Comparison of ENCODE assay signal across 20 cellular contexts in the genomic region with DNA sequence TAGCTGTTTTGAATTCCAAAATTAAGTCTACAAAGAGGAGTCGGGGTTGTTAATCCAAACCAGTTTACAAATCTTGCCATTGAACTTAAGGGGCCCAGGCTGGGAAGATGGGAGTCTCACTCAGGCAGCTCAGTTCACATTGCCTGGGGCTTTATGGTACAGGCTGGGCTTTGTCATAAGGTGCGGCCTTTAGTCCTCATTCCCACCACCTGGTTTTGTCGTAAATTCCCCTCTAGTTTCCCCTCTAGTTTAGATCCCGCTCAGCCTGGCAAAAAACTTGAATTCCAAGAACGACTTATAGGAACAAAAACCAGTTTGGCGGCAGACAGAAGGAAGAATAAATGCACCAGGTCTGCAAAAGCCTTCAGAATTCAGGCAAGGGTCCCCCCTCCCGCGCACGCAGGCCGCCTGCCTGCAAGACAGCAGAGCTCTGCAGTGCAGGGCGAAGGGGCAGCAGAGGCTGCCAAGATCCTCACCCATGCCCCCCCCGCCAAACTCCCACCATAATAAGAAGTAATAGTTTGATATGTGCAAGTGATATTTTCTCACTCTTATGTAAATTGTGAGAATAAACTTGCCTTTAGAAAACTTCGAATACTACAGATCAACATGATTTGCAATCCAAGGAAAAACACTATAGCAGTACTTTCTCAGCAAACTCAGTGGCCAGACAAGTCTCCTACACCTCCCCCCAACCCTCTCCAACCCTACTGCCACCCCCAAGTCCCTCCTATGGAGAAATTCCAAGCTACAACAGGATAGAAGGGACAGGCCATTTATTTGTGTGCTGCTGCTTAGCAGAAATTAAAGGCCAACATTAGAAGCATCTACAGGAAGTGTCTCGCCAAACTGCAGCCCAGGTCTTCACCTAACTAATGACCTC. TPM values are rescaled to one million over a fixed set of nuclear protein-coding genes. Genes with fewer than 3 reads are reported as not detected.
DNase-seq lines count a peak whose midpoint lies in the region; ATAC-seq, FAIRE-seq and TF ChIP-seq lines count a peak whose summit lies in the region.
"Had no signal": no experiment of that assay in that cellular context is flagged by ENCODE, and none has a peak within 500 bp of the region (broad histone marks: within the 10 kb centered on the region; RNA-seq: fewer than 3 reads in every experiment).

No MANE protein-coding gene starts in this region.

- FAIRE-seq in astrocyte (lab: Jason Lieb, UNC): no peak
- FAIRE-seq: A549 had no signal

- H3K27ac ChIP-seq in right atrium auricular region (peak overlapping the region; percentile 55 to 83), astrocyte (ENCODE audit: low read depth, low read length) (no peak overlapping the region)
- H3K27ac ChIP-seq: A549, C4-2B, parathyroid adenoma, transverse colon had no signal

- no peak overlapping the region for H3K9ac ChIP-seq in astrocyte (ENCODE audit: low read length)
- H3K9ac ChIP-seq: parathyroid adenoma had no signal

- H3K27ac Mint-ChIP-seq in astrocyte (ENCODE audit: unreplicated experiment) (peak overlapping the region; percentile 58), type B pancreatic cell (peak overlapping the region; percentile 83)
- H3K27ac Mint-ChIP-seq: stimulated activated effector memory CD8-positive, alpha-beta T cell treated with anti-CD3 and anti-CD28 coated beads, Interleukin-12 subunit alpha, Interleukin-12 subunit beta, amount 100 ng/mL, for 72 hours had no signal

- no peak overlapping the region for H3K4me3 ChIP-seq in right atrium auricular region
- no peak overlapping the region for H3K4me3 ChIP-seq in astrocyte (ENCODE audit: insufficient read depth, low read depth, low read length)
- H3K4me3 ChIP-seq: A549, transverse colon had no signal

- DNase-seq in right atrium auricular region (ENCODE audit: low spot score): no peak
- DNase-seq in left ventricle myocardium superior: no peak
- DNase-seq in astrocyte (ENCODE audit: low read depth): no peak
- peak; percentile 63 for DNase-seq in left kidney (ENCODE audit: low read depth, low spot score)
- DNase-seq in type B pancreatic cell (ENCODE audit: extremely low spot score, unreplicated experiment): no peak
- no peak for DNase-seq in Kasumi-1 (lab: John Stamatoyannopoulos, UW)
- no peak for DNase-seq in NCI-H2029 treated with DMSO at 0.1 percent for 48 hours (lab: John Stamatoyannopoulos, UW)
- DNase-seq: activated CD4-positive, alpha-beta T cell treated with anti-CD3 and anti-CD28 coated beads for 48 hours; activated effector memory CD4-positive, alpha-beta T cell treated with anti-CD3 and anti-CD28 coated beads, Interleukin-2, amount 50 U/mL, for 16 hours; DMS153; left colon; NCI-H446 treated with DMSO at 0.1 percent for 48 hours; stimulated activated CD4-positive, alpha-beta T cell treated with anti-CD3 and anti-CD28 coated beads, Interleukin-12 subunit alpha, Interleukin-12 subunit beta, amount 100 ng/mL, for 4 hours; transverse colon had no signal

- intact Hi-C loops in left ventricle myocardium superior (cut with micrococcal nuclease): no loop called here

- H3K27me3 Mint-ChIP-seq in astrocyte (ENCODE audit: low read depth, unreplicated experiment) (peaks cover 33% of the 10 kb centered on the region), type B pancreatic cell (peaks cover 11% of the 10 kb centered on the region)

- no peak for TF ChIP-seq CTCF in right atrium auricular region (IDR thresholded peaks at IDR 0.05)
- no peak for TF ChIP-seq CTCF in astrocyte (IDR thresholded peaks at IDR 0.05; ENCODE audit: insufficient read depth, low read depth, low read length)
- TF ChIP-seq CTCF in type B pancreatic cell (conservative IDR thresholded peaks at IDR 0.05): no peak

- no peaks in the 10 kb centered on the region for H3K79me2 ChIP-seq in astrocyte (ENCODE audit: insufficient read depth, low read length)
- H3K79me2 ChIP-seq: parathyroid adenoma had no signal

- H3K9me3 Mint-ChIP-seq in astrocyte (ENCODE audit: unreplicated experiment): peaks cover 2% of the 10 kb centered on the region
- H3K9me3 Mint-ChIP-seq in type B pancreatic cell: no peaks in the 10 kb centered on the region
- H3K9me3 Mint-ChIP-seq: stimulated activated effector memory CD8-positive, alpha-beta T cell treated with anti-CD3 and anti-CD28 coated beads, Interleukin-12 subunit alpha, Interleukin-12 subunit beta, amount 100 ng/mL, for 72 hours had no signal

- H3K4me1 ChIP-seq in right atrium auricular region (peaks cover 0 to 22% of the 10 kb centered on the region in 2 donors), astrocyte (ENCODE audit: insufficient read depth, low read length) (no peaks in the 10 kb centered on the region)
- H3K4me1 ChIP-seq: parathyroid adenoma had no signal

- H4K20me1 ChIP-seq in astrocyte (ENCODE audit: insufficient read depth, low read length): no peaks in the 10 kb centered on the region

- H2AFZ ChIP-seq in astrocyte (ENCODE audit: low read depth, low read length): no peak overlapping the region
- H2AFZ ChIP-seq: parathyroid adenoma had no signal

- H3K27me3 ChIP-seq in right atrium auricular region (peaks cover 0 to 8% of the 10 kb centered on the region in 2 donors), astrocyte (ENCODE audit: insufficient read depth, low read length) (peaks cover 88% of the 10 kb centered on the region)

- H3K4me1 Mint-ChIP-seq in astrocyte (ENCODE audit: low read depth, unreplicated experiment) (peaks cover 16% of the 10 kb centered on the region), type B pancreatic cell (ENCODE audit: unreplicated experiment) (peaks cover 65% of the 10 kb centered on the region)

- ATAC-seq in left ventricle myocardium superior: no peak
- ATAC-seq in HG03159 (IDR thresholded peaks at IDR 0.05; ENCODE audit: unreplicated experiment): no peak
- ATAC-seq: A549; left colon; SK-N-SH treated with all-trans-retinoic acid at 6 μM for 48 hours; stimulated activated effector memory CD8-positive, alpha-beta T cell treated with anti-CD3 and anti-CD28 coated beads, Interleukin-12 subunit alpha, Interleukin-12 subunit beta, amount 100 ng/mL, for 72 hours had no signal

- H3K36me3 ChIP-seq in right atrium auricular region (no peaks in the 10 kb centered on the region), astrocyte (ENCODE audit: insufficient read depth, low read length) (no peaks in the 10 kb centered on the region)
- H3K36me3 ChIP-seq: transverse colon had no signal

- H3K36me3 Mint-ChIP-seq in astrocyte (ENCODE audit: low read depth, unreplicated experiment) (no peaks in the 10 kb centered on the region), type B pancreatic cell (no peaks in the 10 kb centered on the region)

- H3K4me2 ChIP-seq in astrocyte (ENCODE audit: low read length): no peak overlapping the region
- H3K4me2 ChIP-seq: A549 had no signal

- H3K4me3 Mint-ChIP-seq in astrocyte (ENCODE audit: unreplicated experiment): no peak overlapping the region
- H3K4me3 Mint-ChIP-seq in type B pancreatic cell: peak overlapping the region; percentile 89
- H3K4me3 Mint-ChIP-seq: stimulated activated effector memory CD8-positive, alpha-beta T cell treated with anti-CD3 and anti-CD28 coated beads, Interleukin-12 subunit alpha, Interleukin-12 subunit beta, amount 100 ng/mL, for 72 hours had no signal

- H3K9me3 ChIP-seq in right atrium auricular region (no peaks in the 10 kb centered on the region), astrocyte (ENCODE audit: insufficient read depth, low read depth, low read length) (no peaks in the 10 kb centered on the region)
- H3K9me3 ChIP-seq: A549, transverse colon had no signal

RNA-seq across cellular contexts. Expression of gene BMP7, which starts 4.0 kb away (rescaled TPM):
- total RNA-seq in right atrium auricular region (10 to 100 TPM; 15.1 to 23.0 TPM), left ventricle myocardium superior (32.2 TPM), astrocyte (12.3 and 15.3 TPM in 2 replicates), type B pancreatic cell (ENCODE audit: low replicate concordance) (115 and 287 TPM in 2 replicates)
